In genomic region chr3:128195369-128195768, GRCh38 we compare ENCODE assay signal across 26 cellular contexts. TPM values are rescaled to one million over a fixed set of nuclear protein-coding genes. Genes with fewer than 3 reads are reported as not detected.
DNase-seq lines count a peak whose midpoint lies in the region; ATAC-seq and TF ChIP-seq lines count a peak whose summit lies in the region.
"Had no signal": no experiment of that assay in that cellular context is flagged by ENCODE, and none has a peak within 500 bp of the region (broad histone marks: within the 10 kb centered on the region; RNA-seq: fewer than 3 reads in every experiment).

No MANE protein-coding gene starts in this region.

- peaks cover 2% of the 10 kb centered on the region for H3K36me3 Mint-ChIP-seq in activated naive CD4-positive, alpha-beta T cell treated with anti-CD3 and anti-CD28 coated beads, Interleukin-2, amount 50 U/mL, for 24 hours
- peaks cover under 1% of the 10 kb centered on the region for H3K36me3 Mint-ChIP-seq in activated naive CD4-positive, alpha-beta T cell treated with anti-CD3 and anti-CD28 coated beads, Interleukin-2, amount 10 ng/mL, durations not matched to agents 7 days and 5 days
- no peaks in the 10 kb centered on the region for H3K36me3 Mint-ChIP-seq in mesothelial cell of epicardium

- no peak for TF ChIP-seq EP300 in gastroesophageal sphincter (IDR thresholded peaks at IDR 0.05)

- no peak for TF ChIP-seq POLR2A in gastroesophageal sphincter (IDR thresholded peaks at IDR 0.05)
- TF ChIP-seq POLR2A in uterus (IDR thresholded peaks at IDR 0.05), result no peak
- no peak for TF ChIP-seq POLR2A in thyroid gland (IDR thresholded peaks at IDR 0.05)

- H3K9me3 ChIP-seq in gastroesophageal sphincter, result no peaks in the 10 kb centered on the region
- no peaks in the 10 kb centered on the region for H3K9me3 ChIP-seq in uterus
- H3K9me3 ChIP-seq in thyroid gland, result no peaks in the 10 kb centered on the region
- H3K9me3 ChIP-seq: neutrophil, SJSA1, upper lobe of right lung had no signal

- H3K27ac ChIP-seq in gastroesophageal sphincter, result peak overlapping the region; percentile 31 to 56 (median 40)
- H3K27ac ChIP-seq in uterus, result peak overlapping the region; percentile 32 to 46
- no peak overlapping the region for H3K27ac ChIP-seq in thyroid gland
- H3K27ac ChIP-seq: neutrophil, SJSA1, upper lobe of right lung had no signal

- H3K27me3 ChIP-seq in gastroesophageal sphincter (no peaks in the 10 kb centered on the region), uterus (no peaks in the 10 kb centered on the region), thyroid gland (no peaks in the 10 kb centered on the region)
- H3K27me3 ChIP-seq: neutrophil, SJSA1, upper lobe of right lung had no signal

- H3K27ac Mint-ChIP-seq in activated naive CD4-positive, alpha-beta T cell treated with anti-CD3 and anti-CD28 coated beads, Interleukin-2, amount 50 U/mL, for 24 hours, result peak overlapping the region; percentile 7
- H3K27ac Mint-ChIP-seq in activated naive CD4-positive, alpha-beta T cell treated with anti-CD3 and anti-CD28 coated beads, Interleukin-2, amount 10 ng/mL, durations not matched to agents 7 days and 5 days, result no peak overlapping the region
- peak overlapping the region; percentile 89 for H3K27ac Mint-ChIP-seq in mesothelial cell of epicardium
- H3K27ac Mint-ChIP-seq: activated CD4-positive, alpha-beta T cell treated with anti-CD3 and anti-CD28 coated beads, Interleukin-2, amount 10 ng/mL, durations not matched to agents 7 days and 5 days; activated naive CD8-positive, alpha-beta T cell; activated T-helper 1 cell treated with anti-CD3 and anti-CD28 coated beads, Interleukin-12 subunit alpha, Interleukin-12 subunit beta, Interleukin-2, Interleukin-4 antibody, amounts not matched to agents 30 ng/mL and 10 ng/mL and 1 ng/mL, durations not matched to agents 14 hours and 24 hours and 36 hours; stimulated activated naive CD8-positive, alpha-beta T cell treated with anti-CD3 and anti-CD28 coated beads, Interleukin-15, amount 100 ng/mL, for 72 hours had no signal

- H3K27me3 Mint-ChIP-seq in activated naive CD4-positive, alpha-beta T cell treated with anti-CD3 and anti-CD28 coated beads, Interleukin-2, amount 50 U/mL, for 24 hours, result no peaks in the 10 kb centered on the region
- H3K27me3 Mint-ChIP-seq in activated naive CD4-positive, alpha-beta T cell treated with anti-CD3 and anti-CD28 coated beads, Interleukin-2, amount 10 ng/mL, durations not matched to agents 7 days and 5 days, result no peaks in the 10 kb centered on the region
- H3K27me3 Mint-ChIP-seq in mesothelial cell of epicardium (ENCODE audit: low read depth), result no peaks in the 10 kb centered on the region
- H3K27me3 Mint-ChIP-seq: activated CD4-positive, alpha-beta T cell treated with anti-CD3 and anti-CD28 coated beads, Interleukin-2, amount 10 ng/mL, durations not matched to agents 7 days and 5 days; activated naive CD8-positive, alpha-beta T cell; stimulated activated naive CD8-positive, alpha-beta T cell treated with anti-CD3 and anti-CD28 coated beads, Interleukin-15, amount 100 ng/mL, for 72 hours had no signal

- 61 to 65% methylated on average over 5 of the region's 5 CpGs for WGBS in gastroesophageal sphincter (ENCODE audit: low coverage in 1 of 2), 2 donors
- WGBS in thyroid gland, 2 donors, result 89 to 96% methylated on average over 5 of the region's 5 CpGs

- peaks cover 14% of the 10 kb centered on the region for H3K4me1 Mint-ChIP-seq in activated naive CD4-positive, alpha-beta T cell treated with anti-CD3 and anti-CD28 coated beads, Interleukin-2, amount 50 U/mL, for 24 hours
- peaks cover 3% of the 10 kb centered on the region for H3K4me1 Mint-ChIP-seq in activated naive CD4-positive, alpha-beta T cell treated with anti-CD3 and anti-CD28 coated beads, Interleukin-2, amount 10 ng/mL, durations not matched to agents 7 days and 5 days
- peaks cover 50% of the 10 kb centered on the region for H3K4me1 Mint-ChIP-seq in mesothelial cell of epicardium

- CTCF ChIA-PET in activated naive CD4-positive, alpha-beta T cell treated with anti-CD3 and anti-CD28 coated beads, Interleukin-2, amount 10 ng/mL, durations not matched to agents 7 days and 5 days (lab: Charles Lee), result interaction anchor here (1.3 kb wide), 1 partner anchor 130 kb away, joined by 3 read pairs; no protein-coding TSS in a partner anchor

- no peak overlapping the region for H3K4me3 Mint-ChIP-seq in activated naive CD4-positive, alpha-beta T cell treated with anti-CD3 and anti-CD28 coated beads, Interleukin-2, amount 50 U/mL, for 24 hours
- H3K4me3 Mint-ChIP-seq in activated naive CD4-positive, alpha-beta T cell treated with anti-CD3 and anti-CD28 coated beads, Interleukin-2, amount 10 ng/mL, durations not matched to agents 7 days and 5 days, result no peak overlapping the region
- no peak overlapping the region for H3K4me3 Mint-ChIP-seq in mesothelial cell of epicardium
- H3K4me3 Mint-ChIP-seq: activated CD4-positive, alpha-beta T cell treated with anti-CD3 and anti-CD28 coated beads, Interleukin-2, amount 10 ng/mL, durations not matched to agents 7 days and 5 days; activated naive CD8-positive, alpha-beta T cell; activated T-helper 1 cell treated with anti-CD3 and anti-CD28 coated beads, Interleukin-12 subunit alpha, Interleukin-12 subunit beta, Interleukin-2, Interleukin-4 antibody, amounts not matched to agents 30 ng/mL and 10 ng/mL and 1 ng/mL, durations not matched to agents 14 hours and 24 hours and 36 hours; stimulated activated naive CD8-positive, alpha-beta T cell treated with anti-CD3 and anti-CD28 coated beads, Interleukin-15, amount 100 ng/mL, for 72 hours had no signal

- intact Hi-C loops in uterus (cut with DNase I; ENCODE audit: low total_unique reads), result no loop called here
- intact Hi-C loops in thyroid gland (cut with DNase I), result no loop called here

- H3K4me1 ChIP-seq in gastroesophageal sphincter, result peaks cover 0 to 31% (median 13%) of the 10 kb centered on the region in 3 donors
- peaks cover 0 to 7% of the 10 kb centered on the region in 2 donors for H3K4me1 ChIP-seq in uterus
- no peaks in the 10 kb centered on the region for H3K4me1 ChIP-seq in thyroid gland
- H3K4me1 ChIP-seq: SJSA1, upper lobe of right lung had no signal

- ATAC-seq in gastroesophageal sphincter (peak; percentile 41), GM18858 (IDR thresholded peaks at IDR 0.05; ENCODE audit: unreplicated experiment) (no peak)
- ATAC-seq: Panc1; stimulated activated naive CD8-positive, alpha-beta T cell treated with anti-CD3 and anti-CD28 coated beads, Interleukin-15, amount 100 ng/mL, for 72 hours had no signal

- no peaks in the 10 kb centered on the region for H3K9me3 Mint-ChIP-seq in activated naive CD4-positive, alpha-beta T cell treated with anti-CD3 and anti-CD28 coated beads, Interleukin-2, amount 50 U/mL, for 24 hours
- no peaks in the 10 kb centered on the region for H3K9me3 Mint-ChIP-seq in activated naive CD4-positive, alpha-beta T cell treated with anti-CD3 and anti-CD28 coated beads, Interleukin-2, amount 10 ng/mL, durations not matched to agents 7 days and 5 days
- no peaks in the 10 kb centered on the region for H3K9me3 Mint-ChIP-seq in mesothelial cell of epicardium
- H3K9me3 Mint-ChIP-seq: activated CD4-positive, alpha-beta T cell treated with anti-CD3 and anti-CD28 coated beads, Interleukin-2, amount 10 ng/mL, durations not matched to agents 7 days and 5 days; activated T-helper 1 cell treated with anti-CD3 and anti-CD28 coated beads, Interleukin-12 subunit alpha, Interleukin-12 subunit beta, Interleukin-2, Interleukin-4 antibody, amounts not matched to agents 30 ng/mL and 10 ng/mL and 1 ng/mL, durations not matched to agents 14 hours and 24 hours and 36 hours; stimulated activated naive CD8-positive, alpha-beta T cell treated with anti-CD3 and anti-CD28 coated beads, Interleukin-15, amount 100 ng/mL, for 72 hours had no signal

- TF ChIP-seq CTCF in gastroesophageal sphincter (IDR thresholded peaks at IDR 0.05) (no peak), mesothelial cell of epicardium (IDR thresholded peaks at IDR 0.05; ENCODE audit: unreplicated experiment) (no peak), uterus (IDR thresholded peaks at IDR 0.05) (no peak), thyroid gland (IDR thresholded peaks at IDR 0.05) (no peak)

- H3K36me3 ChIP-seq in gastroesophageal sphincter (no peaks in the 10 kb centered on the region), uterus (no peaks in the 10 kb centered on the region), thyroid gland (no peaks in the 10 kb centered on the region)
- H3K36me3 ChIP-seq: neutrophil, SJSA1, upper lobe of right lung had no signal

- H3K4me3 ChIP-seq in gastroesophageal sphincter (no peak overlapping the region), uterus (no peak overlapping the region), thyroid gland (replicated peaks in 1 of 3) (no peak overlapping the region)
- H3K4me3 ChIP-seq: SJSA1, upper lobe of right lung had no signal

- DNase-seq in activated naive CD4-positive, alpha-beta T cell treated with anti-CD3 and anti-CD28 coated beads, Interleukin-2, amount 10 ng/mL, durations not matched to agents 7 days and 5 days, result no peak
- DNase-seq in mesothelial cell of epicardium (ENCODE audit: low spot score in 2 of 2, unreplicated experiment in 2 of 2) (no peak), uterus (no peak), NOMO-1 treated with DMSO at 0.1 percent for 48 hours (lab: John Stamatoyannopoulos, UW; ENCODE audit: unreplicated experiment) (no peak), thyroid gland (no peak)
- DNase-seq: activated CD4-positive, alpha-beta T cell treated with anti-CD3 and anti-CD28 coated beads, Interleukin-2, amount 10 ng/mL, durations not matched to agents 7 days and 5 days; AML-193; COR-L47; DMS79 treated with DMSO at 0.1 percent for 48 hours; effector memory CD4-positive, alpha-beta T cell; Kasumi-1; NCI-H1105; NCI-H2029; NCI-H446; stimulated activated CD4-positive, alpha-beta T cell treated with anti-CD3 and anti-CD28 coated beads, Interleukin-12 subunit alpha, Interleukin-12 subunit beta, amount 100 ng/mL, for 4 hours; stimulated activated naive CD8-positive, alpha-beta T cell treated with anti-CD3 and anti-CD28 coated beads, Interleukin-15, amount 100 ng/mL, for 72 hours; T-helper 2 cell; upper lobe of right lung had no signal

RNA-seq across cellular contexts. Expression of gene EEFSEC, which starts 42.1 kb away (rescaled TPM):
- total RNA-seq in gastroesophageal sphincter (10 to 100 TPM in 3 of 4 donors, 1 to 10 TPM in 1; 5.8 to 16.5 (median 11.4) TPM), mesothelial cell of epicardium (17.2 to 19.4 TPM (median 18.6 TPM) in 3 replicates), uterus (10 to 100 TPM in 2 of 4 donors, 1 to 10 TPM in 2; 2.9 to 20.0 (median 12.5) TPM), thyroid gland (10 to 100 TPM; 13.3 to 26.6 (median 21.7) TPM)

Comparison
In these comparisons a context has a peak if more than half of its experiments do, and no peak if none do; other contexts are left out.
1. H3K27ac ChIP-seq: peak in gastroesophageal sphincter (4 of 4) and uterus (2 of 2); none in thyroid gland (0 of 3).